1 cellular context compared by ENCODE assay signal in the genomic region with DNA sequence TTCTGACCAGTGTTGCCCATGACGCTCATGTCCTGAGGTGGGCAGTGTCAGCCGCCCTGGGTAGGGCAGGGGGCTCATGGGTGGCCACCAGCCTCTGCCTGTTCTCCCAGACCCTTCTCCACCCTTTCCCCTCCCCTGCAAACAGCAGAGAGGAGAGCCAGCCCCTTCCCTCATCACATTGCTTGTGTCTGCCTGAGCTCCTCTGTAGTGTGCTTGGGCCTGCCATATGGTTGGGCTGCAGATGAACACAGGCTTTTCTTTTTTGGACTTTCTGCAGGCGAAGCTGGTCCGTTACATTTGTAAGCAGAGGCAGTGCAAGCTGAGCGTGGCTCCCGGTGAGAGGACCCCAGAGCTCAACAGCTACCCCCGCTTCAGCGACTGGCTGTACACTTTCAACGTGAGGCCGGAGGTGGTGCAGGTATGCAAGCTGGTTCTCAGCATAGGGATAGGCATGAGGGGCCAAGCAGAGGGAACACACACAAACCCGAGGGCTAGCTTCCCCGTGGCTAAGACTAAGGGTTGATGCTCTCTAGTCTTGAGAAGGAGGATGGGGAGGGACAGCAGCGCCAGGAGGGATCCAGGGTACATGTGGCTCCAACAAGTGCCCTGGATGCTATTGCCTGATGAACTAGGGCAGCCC.
TF ChIP-seq lines count a peak whose summit lies in the region.

No MANE protein-coding gene starts in this region.

TF ChIP-seq in IMR-90, 13 proteins besides CTCF, POLR2A, EP300 and RAD21:
- no peak for TF ChIP-seq CHD1 (IDR thresholded peaks at IDR 0.05; ENCODE audit: low read depth, low read length)
- no peak for TF ChIP-seq RCOR1 (IDR thresholded peaks at IDR 0.05; ENCODE audit: insufficient replicate concordance, low read length)
- TF ChIP-seq SMC3 (IDR thresholded peaks at IDR 0.05; ENCODE audit: low read depth, low read length) = no peak
- no peak for TF ChIP-seq FOS (IDR thresholded peaks at IDR 0.05; ENCODE audit: low read depth, low read length)
- no peak for TF ChIP-seq RFX5 (IDR thresholded peaks at IDR 0.05; ENCODE audit: low read depth, low read length)
- TF ChIP-seq, protein P1, sequence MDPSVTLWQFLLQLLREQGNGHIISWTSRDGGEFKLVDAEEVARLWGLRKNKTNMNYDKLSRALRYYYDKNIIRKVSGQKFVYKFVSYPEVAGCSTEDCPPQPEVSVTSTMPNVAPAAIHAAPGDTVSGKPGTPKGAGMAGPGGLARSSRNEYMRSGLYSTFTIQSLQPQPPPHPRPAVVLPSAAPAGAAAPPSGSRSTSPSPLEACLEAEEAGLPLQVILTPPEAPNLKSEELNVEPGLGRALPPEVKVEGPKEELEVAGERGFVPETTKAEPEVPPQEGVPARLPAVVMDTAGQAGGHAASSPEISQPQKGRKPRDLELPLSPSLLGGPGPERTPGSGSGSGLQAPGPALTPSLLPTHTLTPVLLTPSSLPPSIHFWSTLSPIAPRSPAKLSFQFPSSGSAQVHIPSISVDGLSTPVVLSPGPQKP (IDR thresholded peaks at IDR 0.05; ENCODE audit: borderline replicate concordance, low read depth, low read length) = no peak
- TF ChIP-seq MAZ (IDR thresholded peaks at IDR 0.05; ENCODE audit: borderline replicate concordance, low read depth, low read length) = no peak
- TF ChIP-seq CEBPB (IDR thresholded peaks at IDR 0.05; ENCODE audit: low read depth, low read length) = no peak
- no peak for TF ChIP-seq MXI1 (IDR thresholded peaks at IDR 0.05; ENCODE audit: borderline replicate concordance, low read depth, low read length)
- TF ChIP-seq, protein P2, sequence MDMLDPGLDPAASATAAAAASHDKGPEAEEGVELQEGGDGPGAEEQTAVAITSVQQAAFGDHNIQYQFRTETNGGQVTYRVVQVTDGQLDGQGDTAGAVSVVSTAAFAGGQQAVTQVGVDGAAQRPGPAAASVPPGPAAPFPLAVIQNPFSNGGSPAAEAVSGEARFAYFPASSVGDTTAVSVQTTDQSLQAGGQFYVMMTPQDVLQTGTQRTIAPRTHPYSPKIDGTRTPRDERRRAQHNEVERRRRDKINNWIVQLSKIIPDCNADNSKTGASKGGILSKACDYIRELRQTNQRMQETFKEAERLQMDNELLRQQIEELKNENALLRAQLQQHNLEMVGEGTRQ (IDR thresholded peaks at IDR 0.05; ENCODE audit: low read depth, low read length) = no peak
- no peak for TF ChIP-seq MAFK (IDR thresholded peaks at IDR 0.05; ENCODE audit: low read depth, low read length)
- TF ChIP-seq NFE2L2 (IDR thresholded peaks at IDR 0.05; ENCODE audit: low read depth, low read length) = no peak
- no peak for TF ChIP-seq BHLHE40 (IDR thresholded peaks at IDR 0.05; ENCODE audit: low read depth, low read length)
